Comparison of ENCODE assay signal across 25 cellular contexts in genomic region chr3:49536875-49537533, GRCh38. TPM values are rescaled to one million over a fixed set of nuclear protein-coding genes. Genes with fewer than 3 reads are reported as not detected.
A peak's percentile ranks its signal among the peaks of the same experiment; 100 is the strongest.
DNase-seq lines count a peak whose midpoint lies in the region; ATAC-seq and TF ChIP-seq lines count a peak whose summit lies in the region.
"Had no signal": no experiment of that assay in that cellular context is flagged by ENCODE, and none has a peak within 500 bp of the region (broad histone marks: within the 10 kb centered on the region; RNA-seq: fewer than 3 reads in every experiment).

No MANE protein-coding gene starts in this region.

- H3K36me3 ChIP-seq in mesenchymal stem cell (ENCODE audit: control insufficient read depth in 1 of 2, insufficient read depth in 2 of 2, low read depth in 1 of 2, low read length in 2 of 2) (peaks cover 10 to 21% of the 10 kb centered on the region in 2 experiments), gastrocnemius medialis (peaks cover 0 to 27% of the 10 kb centered on the region in 2 donors)

- H2BK5ac ChIP-seq in H9 (ENCODE audit: insufficient read length, low read length) (no peak overlapping the region), mesenchymal stem cell (ENCODE audit: low read depth, low read length, poor library complexity, severe bottlenecking) (no peak overlapping the region)

- no peak overlapping the region for H3K23ac ChIP-seq in H9 (ENCODE audit: insufficient read length, low read depth, low read length)
- no peak overlapping the region for H3K23ac ChIP-seq in mesenchymal stem cell (ENCODE audit: low read length in 2 of 2)

- peaks cover 4% of the 10 kb centered on the region for H3K27me3 Mint-ChIP-seq in H9 (ENCODE audit: low read depth)
- no peaks in the 10 kb centered on the region for H3K27me3 Mint-ChIP-seq in central memory CD8-positive, alpha-beta T cell
- peaks cover 1% of the 10 kb centered on the region for H3K27me3 Mint-ChIP-seq in activated CD8-positive, alpha-beta T cell treated with anti-CD3 and anti-CD28 coated beads for 36 hours
- H3K27me3 Mint-ChIP-seq: activated naive CD4-positive, alpha-beta T cell treated with anti-CD3 and anti-CD28 coated beads, Interleukin-2, amount 50 U/mL, for 24 hours; CD4-positive, CD25-positive, alpha-beta regulatory T cell; T-helper 17 cell; type B pancreatic cell had no signal

- peaks cover 3% of the 10 kb centered on the region; the same call in 1 of the 2 replicates for H3K4me1 ChIP-seq in H9 (ENCODE audit: insufficient read depth, low read length)
- H3K4me1 ChIP-seq in mesenchymal stem cell (ENCODE audit: control insufficient read depth, insufficient read depth, low read depth, low read length), result peaks cover 19% of the 10 kb centered on the region
- peaks cover 38 to 39% of the 10 kb centered on the region in 2 donors for H3K4me1 ChIP-seq in gastrocnemius medialis

- no peak overlapping the region for H3T11ph ChIP-seq in H9 (ENCODE audit: low read length)

- H3K14ac ChIP-seq in H9 (ENCODE audit: insufficient read depth, low read length), result no peak overlapping the region
- H3K14ac ChIP-seq in mesenchymal stem cell (ENCODE audit: low read length in 2 of 2), result no peak overlapping the region

- H2AFZ ChIP-seq in H9 (ENCODE audit: low read length) (no peak overlapping the region), mesenchymal stem cell (ENCODE audit: low read depth, low read length) (no peak overlapping the region)

- no peaks in the 10 kb centered on the region for H3K9me3 Mint-ChIP-seq in H9
- no peaks in the 10 kb centered on the region for H3K9me3 Mint-ChIP-seq in central memory CD8-positive, alpha-beta T cell
- H3K9me3 Mint-ChIP-seq in activated CD8-positive, alpha-beta T cell treated with anti-CD3 and anti-CD28 coated beads for 36 hours, result no peaks in the 10 kb centered on the region
- H3K9me3 Mint-ChIP-seq: activated naive CD4-positive, alpha-beta T cell treated with anti-CD3 and anti-CD28 coated beads, Interleukin-2, amount 50 U/mL, for 24 hours; CD4-positive, CD25-positive, alpha-beta regulatory T cell; mesothelial cell of epicardium; nephron; type B pancreatic cell had no signal

- H3K27ac Mint-ChIP-seq in H9, result no peak overlapping the region; a peak in 1 of 7 replicates
- H3K27ac Mint-ChIP-seq in central memory CD8-positive, alpha-beta T cell (ENCODE audit: low read depth), result peak overlapping the region; percentile 38
- H3K27ac Mint-ChIP-seq in activated CD8-positive, alpha-beta T cell treated with anti-CD3 and anti-CD28 coated beads for 36 hours, result no peak overlapping the region
- H3K27ac Mint-ChIP-seq: activated naive CD4-positive, alpha-beta T cell treated with anti-CD3 and anti-CD28 coated beads, Interleukin-2, amount 50 U/mL, for 24 hours; CD4-positive, CD25-positive, alpha-beta regulatory T cell; mesothelial cell of epicardium; nephron; T-helper 17 cell; type B pancreatic cell had no signal

- H2BK15ac ChIP-seq in H9 (ENCODE audit: low read depth, low read length) (no peak overlapping the region), mesenchymal stem cell (ENCODE audit: low read depth, poor library complexity, severe bottlenecking) (no peak overlapping the region)

- H3K4me2 ChIP-seq in H9 (ENCODE audit: insufficient read depth, insufficient read length, low read length) (no peak overlapping the region), mesenchymal stem cell (ENCODE audit: low read length, poor library complexity, severe bottlenecking) (no peak overlapping the region)
- H3K4me2 ChIP-seq: SK-N-SH had no signal

- H3K4me3 Mint-ChIP-seq in H9, result no peak overlapping the region
- no peak overlapping the region for H3K4me3 Mint-ChIP-seq in central memory CD8-positive, alpha-beta T cell
- no peak overlapping the region for H3K4me3 Mint-ChIP-seq in activated CD8-positive, alpha-beta T cell treated with anti-CD3 and anti-CD28 coated beads for 36 hours
- H3K4me3 Mint-ChIP-seq: activated naive CD4-positive, alpha-beta T cell treated with anti-CD3 and anti-CD28 coated beads, Interleukin-2, amount 50 U/mL, for 24 hours; CD4-positive, CD25-positive, alpha-beta regulatory T cell; mesothelial cell of epicardium; nephron; T-helper 17 cell; type B pancreatic cell had no signal

- 0 out of 2 replicates have a peak overlapping the region, but pooled peaks have one; percentile 46 for H3K4ac ChIP-seq in H9 (ENCODE audit: low read depth, low read length)
- H3K4ac ChIP-seq in mesenchymal stem cell (ENCODE audit: low read depth in 1 of 2, low read length in 2 of 2), result no peak overlapping the region

- no peaks in the 10 kb centered on the region for H3K9me3 ChIP-seq in H9 (ENCODE audit: control insufficient read depth, low read depth, low read length)
- H3K9me3 ChIP-seq in mesenchymal stem cell (ENCODE audit: control insufficient read depth, low read length), result no peaks in the 10 kb centered on the region
- no peaks in the 10 kb centered on the region for H3K9me3 ChIP-seq in gastrocnemius medialis
- H3K9me3 ChIP-seq: heart left ventricle, SK-N-SH had no signal

- no CpG with 5 or more reads among the region's 16 CpGs for WGBS in H9 (ENCODE audit: extremely low coverage, insufficient read length, low lambda C conversion rate)
- 91% methylated on average over 16 of the region's 16 CpGs for WGBS in mesenchymal stem cell

- no peak overlapping the region for H4K5ac ChIP-seq in H9 (ENCODE audit: insufficient read length, low read depth, low read length)

- H3K18ac ChIP-seq in H9 (ENCODE audit: insufficient read length, low read depth, low read length) (peak overlapping the region; percentile 69), mesenchymal stem cell (ENCODE audit: low read depth in 1 of 2, low read length in 2 of 2) (no peak overlapping the region)

- peaks cover 25% of the 10 kb centered on the region in 2 experiments for H3K4me1 Mint-ChIP-seq in H9
- peaks cover 5% of the 10 kb centered on the region for H3K4me1 Mint-ChIP-seq in central memory CD8-positive, alpha-beta T cell
- H3K4me1 Mint-ChIP-seq in activated CD8-positive, alpha-beta T cell treated with anti-CD3 and anti-CD28 coated beads for 36 hours (ENCODE audit: low read depth), result peaks cover 5% of the 10 kb centered on the region
- H3K4me1 Mint-ChIP-seq: activated naive CD4-positive, alpha-beta T cell treated with anti-CD3 and anti-CD28 coated beads, Interleukin-2, amount 50 U/mL, for 24 hours; nephron had no signal

- CTCF ChIA-PET in activated CD8-positive, alpha-beta T cell treated with anti-CD3 and anti-CD28 coated beads for 36 hours (lab: Charles Lee), result interaction anchor here (0.8 to 5.8 kb wide), 5 partner anchors 11 to 135 kb away, joined by 3 to 185 read pairs (median 3); no protein-coding TSS in a partner anchor

- H3K79me1 ChIP-seq in H9 (ENCODE audit: insufficient read depth, low read depth, low read length, poor library complexity, severe bottlenecking), result no peaks in the 10 kb centered on the region
- H3K79me1 ChIP-seq in mesenchymal stem cell (replicated peaks; ENCODE audit: low read length, poor library complexity, severe bottlenecking), result peaks cover 13% of the 10 kb centered on the region

- no peak overlapping the region for H3K56ac ChIP-seq in H9 (ENCODE audit: insufficient read length, low read depth, low read length)

- H3K27me3 ChIP-seq in H9 (ENCODE audit: insufficient read depth, low read length) (no peaks in the 10 kb centered on the region), mesenchymal stem cell (ENCODE audit: control insufficient read depth in 1 of 2, insufficient read depth in 1 of 2, low read length in 2 of 2) (no peaks in the 10 kb centered on the region), gastrocnemius medialis (no peaks in the 10 kb centered on the region)
- H3K27me3 ChIP-seq: heart left ventricle had no signal

- no peaks in the 10 kb centered on the region for H3K79me2 ChIP-seq in H9 (ENCODE audit: insufficient read depth, low read length)

- peaks cover 5% of the 10 kb centered on the region for H3K23me2 ChIP-seq in H9 (ENCODE audit: insufficient read length, low read depth, low read length, poor library complexity, severe bottlenecking)

- in situ Hi-C loops in gastrocnemius medialis (cut with MboI; ENCODE audit: low sequenced_read_pairs in 4 of 4), result loop anchor here (5.0 to 25.0 kb wide), 4 partner anchors 82 to 300 kb away; partner anchors contain the start of gene APEH (in 4 of the 4)

- no peak for ATAC-seq in central memory CD8-positive, alpha-beta T cell (replicated peaks; ENCODE audit: extremely low read depth, poor library complexity, severe bottlenecking)
- ATAC-seq in gastrocnemius medialis, result no peak
- no peak for ATAC-seq in activated CD8-positive, alpha-beta T cell treated with anti-CD3 and anti-CD28 coated beads for 36 hours
- ATAC-seq: heart left ventricle, K562, left colon, T-helper 17 cell had no signal

- H4K8ac ChIP-seq in H9 (replicated peaks; ENCODE audit: insufficient read length, low read depth, low read length) (no peak overlapping the region), mesenchymal stem cell (ENCODE audit: low read length) (no peak overlapping the region)

- POLR2A ChIA-PET in activated CD8-positive, alpha-beta T cell treated with anti-CD3 and anti-CD28 coated beads for 36 hours (lab: Charles Lee), result interaction anchor here (0.9 to 1.2 kb wide), 2 partner anchors 267 to 491 kb away, joined by 3 read pairs; no protein-coding TSS in a partner anchor

- DNase-seq in H9 (no peak), mesenchymal stem cell (peak; percentile 7), gastrocnemius medialis (no peak), NCI-H1694 (lab: John Stamatoyannopoulos, UW) (no peak), NCI-H82 treated with DMSO at 0.1 percent for 48 hours (lab: John Stamatoyannopoulos, UW; ENCODE audit: unreplicated experiment) (no peak), Kasumi-1 (lab: John Stamatoyannopoulos, UW) (no peak)
- no peak for DNase-seq in central memory CD8-positive, alpha-beta T cell (ENCODE audit: low spot score in 2 of 2)
- DNase-seq in activated CD8-positive, alpha-beta T cell treated with anti-CD3 and anti-CD28 coated beads for 36 hours, result no peak
- DNase-seq: activated CD4-positive, alpha-beta T cell treated with anti-CD3 and anti-CD28 coated beads for 4 hours; CD4-positive, CD25-positive, alpha-beta regulatory T cell; central memory CD4-positive, alpha-beta T cell; heart left ventricle; left colon; MV-4-11; NCI-H187; NCI-H69; RPMI8226; SK-N-SH; T-helper 17 cell had no signal

- no peak overlapping the region for H2BK20ac ChIP-seq in H9 (ENCODE audit: low read depth, low read length, poor library complexity, severe bottlenecking)

- H3K9ac ChIP-seq in H9 (ENCODE audit: extremely low read depth, insufficient read length, low read length) (no peak overlapping the region), mesenchymal stem cell (ENCODE audit: low read length) (no peak overlapping the region)
- H3K9ac ChIP-seq: SK-N-SH had no signal

- H3K36me3 Mint-ChIP-seq in H9 (ENCODE audit: insufficient read depth in 1 of 3, low read depth in 3 of 3), result peaks cover 3 to 14% (median 13%) of the 10 kb centered on the region in 3 experiments; a peak in 5 of 7 replicates
- peaks cover 6% of the 10 kb centered on the region for H3K36me3 Mint-ChIP-seq in central memory CD8-positive, alpha-beta T cell (ENCODE audit: insufficient read depth)
- H3K36me3 Mint-ChIP-seq in activated CD8-positive, alpha-beta T cell treated with anti-CD3 and anti-CD28 coated beads for 36 hours (ENCODE audit: low read depth), result peaks cover 3% of the 10 kb centered on the region
- H3K36me3 Mint-ChIP-seq: activated naive CD4-positive, alpha-beta T cell treated with anti-CD3 and anti-CD28 coated beads, Interleukin-2, amount 50 U/mL, for 24 hours had no signal

- no peak overlapping the region for H2AK5ac ChIP-seq in H9 (ENCODE audit: insufficient read length, low read length)
- no peak overlapping the region for H2AK5ac ChIP-seq in mesenchymal stem cell (ENCODE audit: low read length, severe bottlenecking)

- TF ChIP-seq CTCF in H9 (conservative IDR thresholded peaks at IDR 0.05) (no peak), gastrocnemius medialis (IDR thresholded peaks at IDR 0.05 in 4 of 5, conservative IDR thresholded peaks at IDR 0.05 in 1 of 5) (no peak)
- no peak for TF ChIP-seq CTCF in activated CD8-positive, alpha-beta T cell treated with anti-CD3 and anti-CD28 coated beads for 36 hours (IDR thresholded peaks at IDR 0.05)

- no peak overlapping the region for H4K91ac ChIP-seq in H9 (ENCODE audit: insufficient read length, low read depth, low read length)
- H4K91ac ChIP-seq in mesenchymal stem cell (ENCODE audit: low read length), result no peak overlapping the region

- no peak overlapping the region for H2BK12ac ChIP-seq in H9 (ENCODE audit: insufficient read length, low read depth, low read length)
- H2BK12ac ChIP-seq in mesenchymal stem cell (ENCODE audit: low read length in 2 of 2), result no peak overlapping the region

- intact Hi-C loops in gastrocnemius medialis (cut with DNase I; ENCODE audit: low total_unique reads), result loop anchor here (5.0 kb wide), 1 partner anchor 80 kb away; no protein-coding TSS in a partner anchor
- intact Hi-C loops in activated CD8-positive, alpha-beta T cell treated with anti-CD3 and anti-CD28 coated beads for 36 hours (cut with micrococcal nuclease), result no loop called here

- H3K4me3 ChIP-seq in mesenchymal stem cell (ENCODE audit: insufficient read depth in 1 of 2, low read depth in 1 of 2, low read length in 2 of 2) (no peak overlapping the region), gastrocnemius medialis (no peak overlapping the region)
- H3K4me3 ChIP-seq: heart left ventricle, K562 had no signal

- no peak for TF ChIP-seq POLR2A in gastrocnemius medialis (IDR thresholded peaks at IDR 0.05)

- H2BK120ac ChIP-seq in H9 (ENCODE audit: low read depth, low read length, poor library complexity, severe bottlenecking), result no peak overlapping the region
- no peak overlapping the region for H2BK120ac ChIP-seq in mesenchymal stem cell (ENCODE audit: low read depth, low read length)

- H3K27ac ChIP-seq in H9 (ENCODE audit: insufficient read length, low read depth, low read length), result no peak overlapping the region
- H3K27ac ChIP-seq in mesenchymal stem cell (ENCODE audit: low read length, poor library complexity, severe bottlenecking), result no peak overlapping the region
- peak overlapping the region; percentile 57 to 68 (median 66) for H3K27ac ChIP-seq in gastrocnemius medialis
- H3K27ac ChIP-seq: epithelial cell of prostate, heart left ventricle had no signal

- no peaks in the 10 kb centered on the region for H4K20me1 ChIP-seq in H9 (ENCODE audit: control insufficient read depth, insufficient read depth, insufficient read length)

RNA-seq across cellular contexts. Expression of gene BSN, which starts 17.3 kb away (rescaled TPM):
- total RNA-seq in H9 (2021), result 1.9 and 2.4 TPM in 2 replicates
- 0.03 TPM for polyA plus RNA-seq in mesenchymal stem cell (2013, experiment 1 of 2)
- 0.01 TPM for polyA plus RNA-seq in mesenchymal stem cell (2013, experiment 2 of 2)
- under 1 TPM; 0.10 to 0.24 (median 0.21) TPM for total RNA-seq in gastrocnemius medialis
- under 1 TPM; 0.09 TPM for total RNA-seq in activated CD8-positive, alpha-beta T cell treated with anti-CD3 and anti-CD28 coated beads for 36 hours
- polyA plus RNA-seq: CD4-positive, CD25-positive, alpha-beta regulatory T cell had no signal

Comparison
In these comparisons a context has a peak if more than half of its experiments do, and no peak if none do; other contexts are left out.
1. H3K27ac ChIP-seq: peak in gastrocnemius medialis (4 of 4); none in H9 (single experiment) and mesenchymal stem cell (single experiment).